8 cellular contexts compared by ENCODE assay signal in the genomic region with DNA sequence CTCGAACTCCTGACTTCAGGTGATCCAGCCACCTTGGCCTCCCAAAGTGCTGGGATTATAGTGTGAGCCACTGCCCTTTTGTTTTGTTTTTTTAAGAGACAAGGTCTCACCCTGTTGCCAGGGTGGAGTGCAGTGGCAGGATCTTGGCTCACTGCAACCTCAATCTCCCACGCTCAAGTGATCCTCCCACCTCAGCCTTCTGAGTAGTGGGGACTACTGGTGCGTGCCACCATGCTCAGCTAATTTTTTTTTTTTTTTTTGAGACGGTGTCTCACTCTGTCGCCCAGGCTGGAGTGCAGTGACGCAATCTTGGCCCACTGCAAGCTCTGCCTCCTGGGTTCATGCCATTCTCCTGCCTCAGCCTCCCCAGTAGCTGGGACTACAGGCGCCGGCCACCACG.
DNase-seq lines count a peak whose midpoint lies in the region; ATAC-seq lines count a peak whose summit lies in the region.
"Not testable (repeated sequence)": the region's sequence is repeated elsewhere in the genome, so short reads cannot be mapped to it uniquely, and the experiment has no call there.

No MANE protein-coding gene starts in this region.

- H3K27me3 ChIP-seq in SJSA1 (replicated peaks) = not testable (repeated sequence)

- H3K4me1 ChIP-seq in SJSA1 (replicated peaks) = peaks cover 31% of the 10 kb centered on the region

- not testable (repeated sequence) for H3K36me3 Mint-ChIP-seq in IgD-negative memory B cell; effector memory CD8-positive, alpha-beta T cell (ENCODE audit: insufficient read depth); stimulated activated naive B cell treated with anti-CD40 and anti-IgM and Interleukin-4, amounts not matched to agents 10 μg/mL and 1 μg/mL and 100 μg/mL, for 72 hours

- H3K36me3 ChIP-seq in SJSA1 = not testable (repeated sequence)

- not testable (repeated sequence) for H3K27me3 Mint-ChIP-seq in IgD-negative memory B cell; effector memory CD8-positive, alpha-beta T cell; stimulated activated naive B cell treated with anti-CD40 and anti-IgM and Interleukin-4, amounts not matched to agents 10 μg/mL and 1 μg/mL and 100 μg/mL, for 72 hours

- H3K4me1 Mint-ChIP-seq in IgD-negative memory B cell; effector memory CD8-positive, alpha-beta T cell (ENCODE audit: low read depth in 2 of 2): not testable (repeated sequence)
- H3K4me1 Mint-ChIP-seq in stimulated activated naive B cell treated with anti-CD40 and anti-IgM and Interleukin-4, amounts not matched to agents 10 μg/mL and 1 μg/mL and 100 μg/mL, for 72 hours = peaks cover 16 to 32% of the 10 kb centered on the region in 2 donors

- H3K9me3 ChIP-seq in SJSA1 (replicated peaks) = not testable (repeated sequence)

- ATAC-seq in HG03378 (IDR thresholded peaks at IDR 0.05; ENCODE audit: unreplicated experiment) = peak; percentile 47
- ATAC-seq in effector memory CD8-positive, alpha-beta T cell (replicated peaks) = peak; percentile 22
- peak; percentile 89 to 94 for ATAC-seq in stimulated activated naive B cell treated with anti-CD40 and anti-IgM and Interleukin-4, amounts not matched to agents 10 μg/mL and 1 μg/mL and 100 μg/mL, for 72 hours (replicated peaks)

- not testable (repeated sequence) for H3K9me3 Mint-ChIP-seq in IgD-negative memory B cell; effector memory CD8-positive, alpha-beta T cell; stimulated activated naive B cell treated with anti-CD40 and anti-IgM and Interleukin-4, amounts not matched to agents 10 μg/mL and 1 μg/mL and 100 μg/mL, for 72 hours

- peak; percentile 34 for DNase-seq in A172 (ENCODE audit: low spot score)
- peak; percentile 76 for DNase-seq in Daoy (ENCODE audit: low read depth)
- DNase-seq in SJSA1 (ENCODE audit: low read depth in 1 of 2, low spot score in 2 of 2) = peak; percentile 52 to 79
- not testable (repeated sequence) for DNase-seq in effector memory CD8-positive, alpha-beta T cell
- DNase-seq in kidney tubule cell (ENCODE audit: low spot score) = peak; percentile 95
- DNase-seq in stimulated activated naive B cell treated with anti-CD40 and anti-IgM and Interleukin-4, amounts not matched to agents 10 μg/mL and 1 μg/mL and 100 μg/mL, for 72 hours = peak; percentile 65

- H3K27ac Mint-ChIP-seq in IgD-negative memory B cell = peak overlapping the region in 2 of 3 donors; percentile 13 to 58
- H3K27ac Mint-ChIP-seq in effector memory CD8-positive, alpha-beta T cell = not testable (repeated sequence)
- H3K27ac Mint-ChIP-seq in stimulated activated naive B cell treated with anti-CD40 and anti-IgM and Interleukin-4, amounts not matched to agents 10 μg/mL and 1 μg/mL and 100 μg/mL, for 72 hours = peak overlapping the region; percentile 67

- not testable (repeated sequence) for H3K4me3 Mint-ChIP-seq in IgD-negative memory B cell; effector memory CD8-positive, alpha-beta T cell; stimulated activated naive B cell treated with anti-CD40 and anti-IgM and Interleukin-4, amounts not matched to agents 10 μg/mL and 1 μg/mL and 100 μg/mL, for 72 hours

- H3K4me3 ChIP-seq in SJSA1 = not testable (repeated sequence)

- peak overlapping the region; percentile 36; the same call in 1 of the 2 replicates for H3K27ac ChIP-seq in SJSA1

Comparison
In these comparisons a context has a peak if more than half of its experiments do, and no peak if none do; other contexts are left out.
1. ATAC-seq: peak in every context shown above with its lines; median percentile 92 in stimulated activated naive B cell treated with anti-CD40 and anti-IgM and Interleukin-4, amounts not matched to agents 10 μg/mL and 1 μg/mL and 100 μg/mL, for 72 hours; 47 in HG03378; 22 in effector memory CD8-positive, alpha-beta T cell.